Comparison of ENCODE assay signal across 28 cellular contexts in genomic region chr6:136901212-136901784, GRCh38. TPM values are rescaled to one million over a fixed set of nuclear protein-coding genes. Genes with fewer than 3 reads are reported as not detected.
"Had no signal": no experiment of that assay in that cellular context is flagged by ENCODE, and none has a peak within 500 bp of the region (broad histone marks: within the 10 kb centered on the region; RNA-seq: fewer than 3 reads in every experiment).

No MANE protein-coding gene starts in this region.

- H3K4me1 ChIP-seq: pancreas, prostate gland, sigmoid colon, stomach had no signal

- H3K4me3 ChIP-seq: coronary artery, heart left ventricle, lung, pancreas, prostate gland, sigmoid colon, skin epidermis, stomach had no signal

- H3K9me3 ChIP-seq: heart left ventricle, pancreas, prostate gland, sigmoid colon, stomach had no signal

- DNase-seq: effector CD4-positive, alpha-beta T cell; endodermal cell; foreskin melanocyte; heart left ventricle; hippocampal formation; left colon; left ventricle myocardium superior; mesenchymal stem cell; midbrain; naive B cell; occipital lobe; pancreas; sigmoid colon; stimulated activated CD4-positive, alpha-beta T cell treated with anti-CD3 and anti-CD28 coated beads, Interleukin-2, amount 100 ng/mL, for 24 hours; stimulated activated CD4-positive, alpha-beta T cell treated with anti-CD3 and anti-CD28 coated beads, Interleukin-4, amount 100 ng/mL, for 4 hours; stimulated activated naive CD4-positive, alpha-beta T cell; stomach; substantia nigra; trophoblast cell had no signal

- ATAC-seq: esophagus mucosa, left colon, pancreas had no signal

- H3K27ac ChIP-seq: coronary artery, heart left ventricle, pancreas, prostate gland, sigmoid colon, skin epidermis, stomach had no signal

- H3K27me3 ChIP-seq: heart left ventricle, pancreas, sigmoid colon, stomach had no signal

RNA-seq across cellular contexts. Expression of gene SLC35D3, which starts 20.8 kb away (rescaled TPM):
- total RNA-seq: chondrocyte, dermis microvascular lymphatic vessel endothelial cell, esophagus mucosa, kidney epithelial cell, left ventricle myocardium superior, occipital lobe, renal cortical epithelial cell had no signal
